8 cellular contexts compared by ENCODE assay signal in genomic region chr9:131590907-131591844, GRCh38. TPM values are rescaled to one million over a fixed set of nuclear protein-coding genes. Genes with fewer than 3 reads are reported as not detected.
A peak's percentile ranks its signal among the peaks of the same experiment; 100 is the strongest.
DNase-seq lines count a peak whose midpoint lies in the region; ATAC-seq, FAIRE-seq and TF ChIP-seq lines count a peak whose summit lies in the region.

No MANE protein-coding gene starts in this region.

- no peak for FAIRE-seq in H54 (lab: Jason Lieb, UNC)

- ATAC-seq in GM21390 (IDR thresholded peaks at IDR 0.05; ENCODE audit: unreplicated experiment) = no peak

- H3K4me1 ChIP-seq in BE2C = no peaks in the 10 kb centered on the region

- H3K27ac ChIP-seq in caudate nucleus (ENCODE audit: low read depth, low read length) = no peak overlapping the region

- DNase-seq in BE2C = peak; percentile 90
- DNase-seq in H54 (ENCODE audit: insufficient read length, low spot score) = peak; percentile 31
- peak; percentile 48 for DNase-seq in NCI-H226
- DNase-seq in activated CD4-positive, alpha-beta T cell treated with anti-CD3 and anti-CD28 coated beads for 1 hour = peak; percentile 67
- peak in 51 of 61 donors; percentile 14 to 75 (median 51) for DNase-seq in caudate nucleus (lab: John Stamatoyannopoulos, UW)
- DNase-seq in kidney tubule cell (ENCODE audit: low spot score) = peak; percentile 81
- DNase-seq in stimulated activated CD4-positive, alpha-beta T cell treated with anti-CD3 and anti-CD28 coated beads, Interleukin-2, amount 100 ng/mL, for 48 hours = peak; percentile 65 to 75

- no peaks in the 10 kb centered on the region for H3K27me3 ChIP-seq in BE2C

- peak; percentile 95 for TF ChIP-seq CTCF in BE2C (IDR thresholded peaks at IDR 0.05; ENCODE audit: low read depth, low read length)

- TF ChIP-seq POLR2A in H54 (IDR thresholded peaks at IDR 0.05; ENCODE audit: low read depth, low read length) = no peak

- no peak overlapping the region for H3K4me3 ChIP-seq in BE2C (ENCODE audit: low read depth, low read length)

- H3K36me3 ChIP-seq in BE2C = no peaks in the 10 kb centered on the region; the same call in none of the 2 replicates

- H3K9me3 ChIP-seq in BE2C = no peaks in the 10 kb centered on the region

RNA-seq across cellular contexts. Expression of gene PRRT1B, which starts 45.9 kb away (rescaled TPM):
- polyA plus RNA-seq in BE2C (2012; ENCODE audit: insufficient read depth, insufficient read length, low read depth) = not detected

Comparison
In these comparisons a context has a peak if more than half of its experiments do, and no peak if none do; other contexts are left out.
1. DNase-seq: peak in every context shown above with its lines; median percentile 90 in BE2C; 81 in kidney tubule cell; 70 in stimulated activated CD4-positive, alpha-beta T cell treated with anti-CD3 and anti-CD28 coated beads, Interleukin-2, amount 100 ng/mL, for 48 hours; 67 in activated CD4-positive, alpha-beta T cell treated with anti-CD3 and anti-CD28 coated beads for 1 hour; 51 in caudate nucleus; 48 in NCI-H226; 31 in H54.